Comparison of ENCODE assay signal across 19 cellular contexts in the genomic region with DNA sequence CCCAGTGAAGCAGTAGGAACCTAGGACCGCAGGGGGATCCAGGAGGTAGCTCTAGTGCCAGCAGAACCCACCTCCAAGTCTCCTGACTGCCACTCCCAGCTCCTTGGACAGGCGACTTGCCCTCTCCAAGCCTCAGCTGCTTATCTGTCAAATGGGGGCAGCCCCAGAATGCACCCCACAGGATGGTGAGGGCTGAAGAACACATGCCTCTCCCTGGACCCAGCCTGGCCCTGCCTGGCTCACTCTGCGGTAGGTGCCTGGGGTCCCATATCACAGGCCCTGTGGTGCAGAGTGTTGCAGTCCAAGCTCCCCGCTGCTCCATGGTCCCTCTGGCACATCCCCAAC. TPM values are rescaled to one million over a fixed set of nuclear protein-coding genes. Genes with fewer than 3 reads are reported as not detected.
DNase-seq lines count a peak whose midpoint lies in the region; ATAC-seq and TF ChIP-seq lines count a peak whose summit lies in the region.
"Had no signal": no experiment of that assay in that cellular context is flagged by ENCODE, and none has a peak within 500 bp of the region (broad histone marks: within the 10 kb centered on the region; RNA-seq: fewer than 3 reads in every experiment).

No MANE protein-coding gene starts in this region.

- H3K4me3 ChIP-seq in left ventricle myocardium inferior (no peak overlapping the region), WERI-Rb-1 (ENCODE audit: low read depth, low read length) (no peak overlapping the region), transverse colon (no peak overlapping the region)
- H3K4me3 ChIP-seq: thoracic aorta had no signal

- 81% methylated on average over 4 of the region's 4 CpGs; no CpG with 5 or more reads in 1 of the 2 donors for WGBS in transverse colon (ENCODE audit: low coverage in 1 of 2), 2 donors

- no peak for TF ChIP-seq CTCF in left ventricle myocardium inferior (IDR thresholded peaks at IDR 0.05; ENCODE audit: borderline replicate concordance)
- no peak for TF ChIP-seq CTCF in WERI-Rb-1 (IDR thresholded peaks at IDR 0.05; ENCODE audit: low read depth, low read length)
- no peak for TF ChIP-seq CTCF in transverse colon (IDR thresholded peaks at IDR 0.05)

- no peak for TF ChIP-seq EP300 in transverse colon (IDR thresholded peaks at IDR 0.05; ENCODE audit: low read depth)

- peak; percentile 9 for DNase-seq in left ventricle myocardium inferior
- DNase-seq in Right ventricle myocardium inferior (ENCODE audit: missing footprints): no peak
- peak; percentile 3 for DNase-seq in WERI-Rb-1
- DNase-seq in islet precursor cell: peak; percentile 52
- DNase-seq in transverse colon: peak; percentile 2
- DNase-seq in NCI-H1417 (lab: John Stamatoyannopoulos, UW): no peak
- no peak for DNase-seq in NCI-H524 treated with DMSO at 0.1 percent for 48 hours (lab: John Stamatoyannopoulos, UW)
- DNase-seq: activated CD4-positive, alpha-beta T cell treated with anti-CD3 and anti-CD28 coated beads, Interleukin-2, amount 50 U/mL, for 48 hours; activated naive CD8-positive, alpha-beta T cell treated with anti-CD3 and anti-CD28 coated beads for 36 hours; activated T-cell treated with anti-CD3 and anti-CD28 coated beads, Interleukin-2, amount 50 U/mL, for 4 hours; cortex of kidney; GDM1; IMR-90; NCI-H1105; NCI-H510A; T-helper 2 cell had no signal

- no peaks in the 10 kb centered on the region for H3K36me3 ChIP-seq in left ventricle myocardium inferior
- peaks cover 47% of the 10 kb centered on the region for H3K36me3 ChIP-seq in WERI-Rb-1
- H3K36me3 ChIP-seq in transverse colon: no peaks in the 10 kb centered on the region
- H3K36me3 ChIP-seq: thoracic aorta had no signal

- intact Hi-C loops in left ventricle myocardium inferior (cut with micrococcal nuclease): no loop called here
- intact Hi-C loops in Right ventricle myocardium inferior (cut with DNase I): no loop called here
- intact Hi-C loops in transverse colon (cut with DNase I; ENCODE audit: low total_unique reads): no loop called here

- no peak for TF ChIP-seq POLR2A in transverse colon (IDR thresholded peaks at IDR 0.05)

- H3K4me1 ChIP-seq in left ventricle myocardium inferior: peaks cover 23% of the 10 kb centered on the region
- peaks cover 0 to 12% (median 0%) of the 10 kb centered on the region in 4 donors for H3K4me1 ChIP-seq in transverse colon

- H3K27me3 ChIP-seq in left ventricle myocardium inferior (ENCODE audit: low read depth): no peaks in the 10 kb centered on the region
- no peaks in the 10 kb centered on the region for H3K27me3 ChIP-seq in WERI-Rb-1 (ENCODE audit: insufficient read depth, low read depth, severe bottlenecking)
- H3K27me3 ChIP-seq in transverse colon: no peaks in the 10 kb centered on the region

- H3K9me3 ChIP-seq in left ventricle myocardium inferior (replicated peaks): peaks cover 20% of the 10 kb centered on the region
- H3K9me3 ChIP-seq in WERI-Rb-1 (ENCODE audit: severe bottlenecking): peaks cover 5% of the 10 kb centered on the region
- H3K9me3 ChIP-seq in transverse colon: peaks cover 3 to 6% of the 10 kb centered on the region in 2 donors

- H3K27ac ChIP-seq in left ventricle myocardium inferior (replicated peaks) (no peak overlapping the region), WERI-Rb-1 (no peak overlapping the region), transverse colon (no peak overlapping the region)
- H3K27ac ChIP-seq: thoracic aorta had no signal

- ATAC-seq in Right ventricle myocardium inferior: no peak
- ATAC-seq: activated T-cell treated with anti-CD3 and anti-CD28 coated beads, Interleukin-2, amount 50 U/mL, for 4 hours; CD8-positive, alpha-beta T cell; stimulated activated effector memory CD8-positive, alpha-beta T cell treated with anti-CD3 and anti-CD28 coated beads, Interleukin-12 subunit alpha, Interleukin-12 subunit beta, amount 100 ng/mL, for 72 hours had no signal

- in situ Hi-C loops in transverse colon (cut with MboI; ENCODE audit: low pct_ligation_motif_present in 1 of 4, low pct_unique_long_range_greater_than_20kb in 1 of 4, low sequenced_read_pairs in 3 of 4): no loop called here

RNA-seq across cellular contexts. Expression of a gene that starts 45.4 kb away (rescaled TPM):
- total RNA-seq in left ventricle myocardium inferior (20.0 TPM), Right ventricle myocardium inferior (27.4 TPM), transverse colon (1 to 10 TPM; 1.4 to 3.0 (median 1.8) TPM)

Comparison
In these comparisons a context has a peak if more than half of its experiments do, and no peak if none do; other contexts are left out.
1. DNase-seq: peak in left ventricle myocardium inferior (single experiment), WERI-Rb-1 (single experiment), islet precursor cell (single experiment) and transverse colon (single experiment); none in Right ventricle myocardium inferior (single experiment), NCI-H1417 (0 of 3) and NCI-H524 treated with DMSO at 0.1 percent for 48 hours (single experiment).